In the genomic region with DNA sequence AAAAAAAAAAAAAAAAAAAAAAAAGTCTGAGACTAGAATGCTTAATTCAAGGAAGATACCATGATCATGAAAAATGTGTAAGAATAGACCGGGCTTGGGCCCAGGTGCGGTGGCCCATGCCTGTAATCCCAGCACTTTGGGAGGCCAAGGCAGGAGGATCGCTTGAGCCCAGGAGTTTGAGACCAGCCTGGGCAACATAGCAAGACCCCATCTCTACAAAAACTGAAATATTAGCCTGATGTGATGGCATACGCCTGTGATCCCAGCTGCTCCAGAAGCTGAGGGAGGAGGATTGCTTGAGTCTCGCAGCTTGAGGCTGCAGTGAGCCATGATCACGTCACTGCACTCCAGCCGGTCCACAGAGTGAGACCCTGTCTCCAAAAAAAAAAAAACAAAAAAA, we compare ENCODE assay signal across 4 cellular contexts. TPM values are rescaled to one million over a fixed set of nuclear protein-coding genes. Genes with fewer than 3 reads are reported as not detected.
DNase-seq lines count a peak whose midpoint lies in the region; ATAC-seq, FAIRE-seq and TF ChIP-seq lines count a peak whose summit lies in the region.
"Not testable (repeated sequence)": the region's sequence is repeated elsewhere in the genome, so short reads cannot be mapped to it uniquely, and the experiment has no call there.

No MANE protein-coding gene starts in this region.

- FAIRE-seq in H1 (lab: Jason Lieb, UNC): not testable (repeated sequence)

- H3K23ac ChIP-seq in H1 (ENCODE audit: insufficient read length): not testable (repeated sequence)

- H4K91ac ChIP-seq in H1 (replicated peaks; ENCODE audit: insufficient read length, low read length): not testable (repeated sequence)

- WGBS in H1 (ENCODE audit: extremely low coverage in 1 of 2, insufficient coverage in 1 of 2, insufficient read length in 1 of 2, insufficient replicate concordance in 2 of 2, low coverage in 1 of 2, low lambda C conversion rate in 2 of 2, missing lambda C conversion rate in 1 of 2), 2 experiments: 95% methylated on average over 6 of the region's 7 CpGs; no CpG with 5 or more reads in 1 of the 2 experiments

- H3K9me3 Mint-ChIP-seq in WTC11, type B pancreatic cell: not testable (repeated sequence)

- not testable (repeated sequence) for TF ChIP-seq POLR2A in H1 (IDR thresholded peaks at IDR 0.05; ENCODE audit: control extremely low read depth in 1 of 2, low read depth in 2 of 2, low read length in 2 of 2)

- H3K14ac ChIP-seq in H1 (ENCODE audit: insufficient read length): not testable (repeated sequence)

- H3K4me3 Mint-ChIP-seq in WTC11, type B pancreatic cell: not testable (repeated sequence)

- not testable (repeated sequence) for H2AFZ ChIP-seq in H1 (ENCODE audit: low read length)

- H3K56ac ChIP-seq in H1 (replicated peaks; ENCODE audit: insufficient read length, low read depth, low read length): not testable (repeated sequence)

- CTCF ChIA-PET in HEK293 (lab: Yijun Ruan, JAX): interaction anchor here (1.4 kb wide), 1 partner anchor 54 kb away, joined by 3 read pairs; no protein-coding TSS in a partner anchor
- CTCF ChIA-PET in WTC11 (lab: Charles Lee): interaction anchor here (1.1 to 1.2 kb wide), 2 partner anchors 9 to 111 kb away, joined by 3 to 4 read pairs; no protein-coding TSS in a partner anchor
- CTCF ChIA-PET in H1 (lab: Charles Lee; ENCODE audit: partially characterized antibody): interaction anchor here (0.6 to 3.4 kb wide), 4 partner anchors 9 to 123 kb away, joined by 3 to 16 read pairs (median 6); no protein-coding TSS in a partner anchor

- not testable (repeated sequence) for H3K79me1 ChIP-seq in H1 (ENCODE audit: low read depth, low read length)

- not testable (repeated sequence) for H3K23me2 ChIP-seq in H1 (ENCODE audit: low read depth, low read length)

- not testable (repeated sequence) for ATAC-seq in WTC11

- not testable (repeated sequence) for H3K4me2 ChIP-seq in H1 (ENCODE audit: insufficient read depth in 1 of 2, low read depth in 2 of 2, low read length in 2 of 2)

- H2BK12ac ChIP-seq in H1 (ENCODE audit: low read depth, low read length): peak overlapping the region; percentile 19; the same call in 1 of the 2 replicates

- not testable (repeated sequence) for H3K18ac ChIP-seq in H1 (ENCODE audit: extremely low read depth, low read length)

- H3K36me3 Mint-ChIP-seq in WTC11, type B pancreatic cell: not testable (repeated sequence)

- not testable (repeated sequence) for H3K4ac ChIP-seq in H1 (replicated peaks; ENCODE audit: insufficient read length, low read depth, low read length)

- H3K27me3 Mint-ChIP-seq in WTC11 (ENCODE audit: low read depth) (peaks cover 29% of the 10 kb centered on the region), type B pancreatic cell (peaks cover 12% of the 10 kb centered on the region)

- TF ChIP-seq RAD21 in H1 (IDR thresholded peaks at IDR 0.05 in 1 of 2, conservative IDR thresholded peaks at IDR 0.05 in 1 of 2; ENCODE audit: low read depth in 2 of 2, low read length in 2 of 2): not testable (repeated sequence)

- not testable (repeated sequence) for H3K27me3 ChIP-seq in H1 (replicated peaks in 1 of 4; ENCODE audit: control insufficient read depth in 3 of 4, extremely low read depth in 1 of 4, insufficient read depth in 3 of 4, low read length in 3 of 4)

- not testable (repeated sequence) for H3K27ac Mint-ChIP-seq in WTC11
- H3K27ac Mint-ChIP-seq in type B pancreatic cell: peak overlapping the region; percentile 74

- H3K79me2 ChIP-seq in H1 (ENCODE audit: control insufficient read depth in 1 of 2, insufficient read depth in 2 of 2, low read length in 2 of 2): not testable (repeated sequence)

- not testable (repeated sequence) for H2BK20ac ChIP-seq in H1 (ENCODE audit: low read length)

- H3K36me3 ChIP-seq in HEK293 (ENCODE audit: control insufficient read depth in 2 of 2, insufficient read depth in 1 of 2, low read length in 2 of 2); H1 (ENCODE audit: control insufficient read depth in 2 of 4, insufficient read depth in 4 of 4, low read length in 3 of 4): not testable (repeated sequence)

- DNase-seq in WTC11 (ENCODE audit: low spot score); H1 (ENCODE audit: low read depth in 1 of 2, low spot score in 2 of 2); type B pancreatic cell (ENCODE audit: extremely low spot score, unreplicated experiment): not testable (repeated sequence)

- not testable (repeated sequence) for H3K4me1 ChIP-seq in HEK293 (ENCODE audit: control insufficient read depth, insufficient read depth, low read length)
- peaks cover 0 to 14% (median 9%) of the 10 kb centered on the region in 4 experiments; a peak in 6 of 7 replicates for H3K4me1 ChIP-seq in H1 (replicated peaks in 1 of 4; ENCODE audit: control insufficient read depth in 3 of 4, insufficient read depth in 4 of 4, low read length in 3 of 4)

- not testable (repeated sequence) for H4K5ac ChIP-seq in H1 (ENCODE audit: insufficient read length, low read depth, low read length)

- POLR2A ChIA-PET in HEK293 (lab: Yijun Ruan, JAX) (interaction anchor here (0.5 kb wide), 1 partner anchor 29 kb away, joined by 3 read pairs; no protein-coding TSS in a partner anchor), H1 (lab: Charles Lee; ENCODE audit: partially characterized antibody) (interaction anchor here (2.4 to 5.7 kb wide), 3 partner anchors 9 to 44 kb away, joined by 8 to 31 read pairs (median 21); a partner anchor contains a TSS)
- POLR2A ChIA-PET in WTC11 (lab: Charles Lee): not testable (repeated sequence)

- not testable (repeated sequence) for H4K20me1 ChIP-seq in H1 (replicated peaks in 1 of 2; ENCODE audit: control insufficient read depth in 1 of 2, insufficient read depth in 2 of 2, low read length in 2 of 2)

- H2BK120ac ChIP-seq in H1 (replicated peaks; ENCODE audit: low read depth, low read length): not testable (repeated sequence)

- H4K8ac ChIP-seq in H1 (ENCODE audit: extremely low read depth, insufficient read depth, low read length): not testable (repeated sequence)

- not testable (repeated sequence) for H3K9me3 ChIP-seq in HEK293 (ENCODE audit: control insufficient read depth, insufficient read depth, low read depth, low read length); H1 (ENCODE audit: insufficient read depth in 2 of 2, low read depth in 1 of 2, low read length in 1 of 2)

- not testable (repeated sequence) for TF ChIP-seq EP300 in H1 (IDR thresholded peaks at IDR 0.05; ENCODE audit: borderline replicate concordance in 1 of 2, low read depth in 2 of 2, low read length in 2 of 2)

- H2BK5ac ChIP-seq in H1 (ENCODE audit: low read depth, low read length): not testable (repeated sequence)

- TF ChIP-seq CTCF in HEK293 (tag by site-specific recombination; IDR thresholded peaks at IDR 0.05); WTC11 (IDR thresholded peaks at IDR 0.05); H1 (IDR thresholded peaks at IDR 0.05; ENCODE audit: control extremely low read depth in 1 of 3, insufficient read depth in 1 of 3, low read depth in 1 of 3, low read length in 3 of 3); type B pancreatic cell (conservative IDR thresholded peaks at IDR 0.05): not testable (repeated sequence)

- H3K9ac ChIP-seq in H1 (replicated peaks in 1 of 4; ENCODE audit: extremely low read depth in 1 of 4, low read depth in 3 of 4, low read length in 3 of 4): not testable (repeated sequence)

- not testable (repeated sequence) for H2BK15ac ChIP-seq in H1 (ENCODE audit: low read length)

- not testable (repeated sequence) for H3K27ac ChIP-seq in HEK293 (ENCODE audit: extremely low read depth, low read depth, low read length); H1 (ENCODE audit: low read depth, low read length)

- H3K4me1 Mint-ChIP-seq in WTC11 (peaks cover 29% of the 10 kb centered on the region), type B pancreatic cell (ENCODE audit: unreplicated experiment) (peaks cover 12% of the 10 kb centered on the region)

- not testable (repeated sequence) for H3K4me3 ChIP-seq in HEK293 (ENCODE audit: low read depth, low read length); H1 (ENCODE audit: extremely low read depth in 1 of 4, insufficient read depth in 2 of 4, low read depth in 3 of 4, low read length in 4 of 4)

- not testable (repeated sequence) for H2AK5ac ChIP-seq in H1 (ENCODE audit: low read depth, low read length)

TF ChIP-seq in HEK293, 187 proteins besides CTCF, POLR2A, EP300 and RAD21:
- peak; percentile 94 for TF ChIP-seq ZNF121 (tag by site-specific recombination; IDR thresholded peaks at IDR 0.05)

TF ChIP-seq in WTC11, 78 proteins besides CTCF, POLR2A, EP300 and RAD21:
- peak; percentile 99 for TF ChIP-seq ZNF121 (CRISPR knock-in tag; IDR thresholded peaks at IDR 0.05)

RNA-seq across cellular contexts. Expression of a gene that starts 31.3 kb away (rescaled TPM):
- total RNA-seq in WTC11 (2021) (46.0 to 53.4 TPM (median 51.8 TPM) in 3 replicates), type B pancreatic cell (ENCODE audit: low replicate concordance) (29.1 and 45.2 TPM in 2 replicates)
- 41.9 and 47.8 TPM in 2 replicates for total RNA-seq in H1 (2021; fragmentation: NEBNext Ultra II Directional; extraction: Animal tissue kit (Norgen Biotek cat#: 25700))
- 103 and 153 TPM in 2 replicates for polyA plus RNA-seq in H1 (2011; rRNA removed)
- 80.8 TPM for polyA plus RNA-seq in H1 (2011; cell fraction: cytosol; rRNA removed)
- polyA plus RNA-seq in H1 (2011; cell fraction: nucleus; rRNA removed): 202 TPM
- 26.3 to 50.2 TPM (median 47.7 TPM) in 4 replicates for polyA plus RNA-seq in H1 (2012, experiment 1 of 2)
- polyA plus RNA-seq in H1 (2012, experiment 2 of 2): 46.4 TPM
- 62.3 TPM for polyA plus RNA-seq in H1 (2013, experiment 1 of 2)
- 53.9 TPM for polyA plus RNA-seq in H1 (2013, experiment 2 of 2)
- polyA minus RNA-seq in H1 (2011; rRNA and poly(A)+ RNA removed): 46.0 and 81.2 TPM in 2 replicates
- polyA minus RNA-seq in H1 (2011; cell fraction: cytosol; rRNA and poly(A)+ RNA removed): 40.2 TPM
- polyA minus RNA-seq in H1 (2011; cell fraction: nucleus; rRNA and poly(A)+ RNA removed): 34.3 TPM

RNA-seq across cellular contexts. Expression of a gene that starts 43.1 kb away (rescaled TPM):
- 8.1 to 9.2 TPM (median 8.7 TPM) in 3 replicates for total RNA-seq in WTC11 (2021)
- total RNA-seq in H1 (2021; fragmentation: NEBNext Ultra II Directional; extraction: Animal tissue kit (Norgen Biotek cat#: 25700)): 4.1 and 6.2 TPM in 2 replicates
- polyA plus RNA-seq in H1 (2011; rRNA removed): 5.9 and 10.5 TPM in 2 replicates
- 8.0 TPM for polyA plus RNA-seq in H1 (2011; cell fraction: cytosol; rRNA removed)
- 23.0 TPM for polyA plus RNA-seq in H1 (2011; cell fraction: nucleus; rRNA removed)
- 5.2 to 8.6 TPM (median 7.7 TPM) in 4 replicates for polyA plus RNA-seq in H1 (2012, experiment 1 of 2)
- 7.8 TPM for polyA plus RNA-seq in H1 (2012, experiment 2 of 2)
- 5.2 TPM for polyA plus RNA-seq in H1 (2013, experiment 1 of 2)
- 4.3 TPM for polyA plus RNA-seq in H1 (2013, experiment 2 of 2)
- 3.4 and 6.9 TPM in 2 replicates for polyA minus RNA-seq in H1 (2011; rRNA and poly(A)+ RNA removed)
- 3.6 TPM for polyA minus RNA-seq in H1 (2011; cell fraction: cytosol; rRNA and poly(A)+ RNA removed)
- 5.3 TPM for polyA minus RNA-seq in H1 (2011; cell fraction: nucleus; rRNA and poly(A)+ RNA removed)
- total RNA-seq in type B pancreatic cell (ENCODE audit: low replicate concordance): 10.0 and 13.4 TPM in 2 replicates
